Comparison of ENCODE assay signal across 23 cellular contexts in the genomic region with DNA sequence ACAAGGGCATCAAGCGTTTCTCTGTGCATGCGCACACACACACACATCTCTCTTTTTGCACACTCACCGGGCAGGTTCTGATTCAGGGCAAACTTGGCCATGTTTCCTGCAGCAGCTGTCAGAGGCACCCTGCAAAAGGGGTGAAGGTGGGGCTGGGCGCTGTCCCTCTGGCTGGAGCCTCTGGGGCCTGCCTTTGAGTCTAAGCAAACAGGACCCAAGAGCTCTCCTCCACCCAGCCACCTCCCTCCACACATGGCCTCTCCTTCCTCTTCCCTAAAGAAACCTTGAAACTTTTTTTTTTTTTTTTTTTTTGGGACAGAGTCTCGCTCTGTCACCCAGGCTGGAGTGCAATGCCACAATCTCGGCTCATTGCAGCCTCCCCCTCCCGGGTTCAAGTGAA. TPM values are rescaled to one million over a fixed set of nuclear protein-coding genes. Genes with fewer than 3 reads are reported as not detected.
DNase-seq lines count a peak whose midpoint lies in the region; ATAC-seq and TF ChIP-seq lines count a peak whose summit lies in the region.
"Had no signal": no experiment of that assay in that cellular context is flagged by ENCODE, and none has a peak within 500 bp of the region (broad histone marks: within the 10 kb centered on the region; RNA-seq: fewer than 3 reads in every experiment).

No MANE protein-coding gene starts in this region.

- TF ChIP-seq EP300 in sigmoid colon (IDR thresholded peaks at IDR 0.05), result no peak

- H3K4me3 Mint-ChIP-seq in stimulated activated naive B cell treated with anti-CD40 and anti-IgM and Interleukin-4, amounts not matched to agents 10 μg/mL and 1 μg/mL and 100 μg/mL, for 72 hours, result no peak overlapping the region

- no peaks in the 10 kb centered on the region for H3K9me3 Mint-ChIP-seq in stimulated activated naive B cell treated with anti-CD40 and anti-IgM and Interleukin-4, amounts not matched to agents 10 μg/mL and 1 μg/mL and 100 μg/mL, for 72 hours
- H3K9me3 Mint-ChIP-seq: CD8-positive, alpha-beta memory T cell had no signal

- WGBS in sigmoid colon, 2 donors, result 30 to 70% methylated on average over 7 of the region's 7 CpGs

- peaks cover 0 to 36% (median 8%) of the 10 kb centered on the region in 11 experiments; a peak in 10 of 22 replicates for H4K20me1 ChIP-seq in BLaER1 treated with 17β-estradiol and CSF1 and Interleukin-3, amounts not matched to agents 10 nM and 100 nM

- intact Hi-C loops in mucosa of descending colon (cut with DNase I, micrococcal nuclease) (no loop called here), sigmoid colon (cut with DNase I) (no loop called here)

- H3K4me1 ChIP-seq in BLaER1 treated with 17β-estradiol and CSF1 and Interleukin-3, amounts not matched to agents 10 nM and 100 nM, result peaks cover 33 to 68% (median 58%) of the 10 kb centered on the region in 10 experiments
- H3K4me1 ChIP-seq in NT2/D1 (ENCODE audit: insufficient read depth, insufficient read length) (peaks cover 18% of the 10 kb centered on the region), mucosa of descending colon (ENCODE audit: low read depth) (peaks cover 11% of the 10 kb centered on the region), sigmoid colon (peaks cover 0 to 29% (median 23%) of the 10 kb centered on the region in 4 donors)

- no peak for DNase-seq in NT2/D1 (ENCODE audit: low read depth, low spot score)
- peak in 1 of 3 donors; percentile 54 for DNase-seq in mucosa of descending colon
- DNase-seq in stimulated activated naive B cell treated with anti-CD40 and anti-IgM and Interleukin-4, amounts not matched to agents 10 μg/mL and 1 μg/mL and 100 μg/mL, for 72 hours, result no peak
- no peak for DNase-seq in NCI-H510A treated with DMSO at 0.1 percent for 48 hours (lab: John Stamatoyannopoulos, UW)
- no peak for DNase-seq in stimulated activated naive CD8-positive, alpha-beta T cell treated with anti-CD3 and anti-CD28 coated beads, Interleukin-15, Interleukin-2, amounts not matched to agents 100 U/mL and 50 U/mL, for 24 hours
- DNase-seq in sigmoid colon, result no peak
- DNase-seq: CD8-positive, alpha-beta memory T cell; DMS 273 treated with DMSO at 0.1 percent for 48 hours; DND-41; KBM-7; MV-4-11; NCI-H1105 treated with DMSO at 0.1 percent for 48 hours; NCI-H146; NCI-H1930; NCI-H2107; NCI-H446; NCI-H82; NK-92 treated with Interleukin-12 subunit alpha and Interleukin-12 subunit beta, amount 100 ng/mL, for 24 hours had no signal

- H3K4me2 ChIP-seq in BLaER1 treated with 17β-estradiol and CSF1 and Interleukin-3, amounts not matched to agents 10 nM and 100 nM, result peak overlapping the region in 10 of 11 experiments; percentile 4 to 99 (median 94); a peak in 16 of 22 replicates
- H3K4me2 ChIP-seq: PC-9 had no signal

- no peaks in the 10 kb centered on the region for H3K9me3 ChIP-seq in BLaER1 treated with 17β-estradiol and CSF1 and Interleukin-3, amounts not matched to agents 10 nM and 100 nM (replicated peaks in 1 of 11)
- H3K9me3 ChIP-seq in NT2/D1 (ENCODE audit: insufficient read depth, low read length), result no peaks in the 10 kb centered on the region
- no peaks in the 10 kb centered on the region for H3K9me3 ChIP-seq in mucosa of descending colon
- no peaks in the 10 kb centered on the region for H3K9me3 ChIP-seq in sigmoid colon

- TF ChIP-seq CTCF in mucosa of descending colon (IDR thresholded peaks at IDR 0.05), result no peak
- no peak for TF ChIP-seq CTCF in sigmoid colon (IDR thresholded peaks at IDR 0.05)

- no peaks in the 10 kb centered on the region for H3K36me3 ChIP-seq in BLaER1 treated with 17β-estradiol and CSF1 and Interleukin-3, amounts not matched to agents 10 nM and 100 nM
- no peaks in the 10 kb centered on the region for H3K36me3 ChIP-seq in NT2/D1 (ENCODE audit: insufficient read depth, insufficient read length, low read length)
- H3K36me3 ChIP-seq in mucosa of descending colon (ENCODE audit: low read depth), result no peaks in the 10 kb centered on the region
- no peaks in the 10 kb centered on the region for H3K36me3 ChIP-seq in sigmoid colon
- H3K36me3 ChIP-seq: SJSA1 had no signal

- TF ChIP-seq POLR2A in sigmoid colon (IDR thresholded peaks at IDR 0.05), result no peak

- ATAC-seq in mucosa of descending colon, result peak; percentile 7
- no peak for ATAC-seq in stimulated activated naive B cell treated with anti-CD40 and anti-IgM and Interleukin-4, amounts not matched to agents 10 μg/mL and 1 μg/mL and 100 μg/mL, for 72 hours (replicated peaks)
- ATAC-seq in stimulated activated naive CD8-positive, alpha-beta T cell treated with anti-CD3 and anti-CD28 coated beads, Interleukin-15, Interleukin-2, amounts not matched to agents 100 U/mL and 50 U/mL, for 24 hours, result no peak
- ATAC-seq: Right ventricle myocardium inferior had no signal

- peaks cover 16 to 26% of the 10 kb centered on the region in 2 donors for H3K4me1 Mint-ChIP-seq in stimulated activated naive B cell treated with anti-CD40 and anti-IgM and Interleukin-4, amounts not matched to agents 10 μg/mL and 1 μg/mL and 100 μg/mL, for 72 hours

- no peak overlapping the region for H3K27ac ChIP-seq in BLaER1 treated with 17β-estradiol and CSF1 and Interleukin-3, amounts not matched to agents 10 nM and 100 nM
- H3K27ac ChIP-seq in sigmoid colon, result no peak overlapping the region
- H3K27ac ChIP-seq: PC-9, SJSA1 had no signal

- H3K27me3 Mint-ChIP-seq in stimulated activated naive B cell treated with anti-CD40 and anti-IgM and Interleukin-4, amounts not matched to agents 10 μg/mL and 1 μg/mL and 100 μg/mL, for 72 hours, result peaks cover 30 to 75% of the 10 kb centered on the region in 2 donors

- H3K9ac ChIP-seq in BLaER1 treated with 17β-estradiol and CSF1 and Interleukin-3, amounts not matched to agents 10 nM and 100 nM, result no peak overlapping the region
- peak overlapping the region; percentile 9 for H3K9ac ChIP-seq in NT2/D1 (ENCODE audit: insufficient read length, low read depth)

- H3K27ac Mint-ChIP-seq in stimulated activated naive B cell treated with anti-CD40 and anti-IgM and Interleukin-4, amounts not matched to agents 10 μg/mL and 1 μg/mL and 100 μg/mL, for 72 hours, result peak overlapping the region; percentile 25

- H3K27me3 ChIP-seq in BLaER1 treated with 17β-estradiol and CSF1 and Interleukin-3, amounts not matched to agents 10 nM and 100 nM, result peaks cover 31 to 64% (median 39%) of the 10 kb centered on the region in 11 experiments
- H3K27me3 ChIP-seq in NT2/D1 (ENCODE audit: insufficient read depth, insufficient read length), result peaks cover 48% of the 10 kb centered on the region
- H3K27me3 ChIP-seq in sigmoid colon, result peaks cover 30 to 68% (median 57%) of the 10 kb centered on the region in 3 donors

- H3K4me3 ChIP-seq in BLaER1 treated with 17β-estradiol and CSF1 and Interleukin-3, amounts not matched to agents 10 nM and 100 nM, result no peak overlapping the region
- H3K4me3 ChIP-seq in NT2/D1 (ENCODE audit: insufficient read length, low read depth) (no peak overlapping the region), mucosa of descending colon (no peak overlapping the region), sigmoid colon (no peak overlapping the region)
- H3K4me3 ChIP-seq: PC-9, SJSA1 had no signal

- H3K36me3 Mint-ChIP-seq in stimulated activated naive B cell treated with anti-CD40 and anti-IgM and Interleukin-4, amounts not matched to agents 10 μg/mL and 1 μg/mL and 100 μg/mL, for 72 hours, result no peaks in the 10 kb centered on the region
- H3K36me3 Mint-ChIP-seq: CD14-positive monocyte had no signal

RNA-seq across cellular contexts. Expression of gene KANK3, which starts 5.3 kb away (rescaled TPM):
- 10 to 100 TPM in 1 of 3 donors, 1 to 10 TPM in 2; 2.0 to 10.1 (median 3.3) TPM for total RNA-seq in mucosa of descending colon
- 1 to 10 TPM; 6.5 to 8.9 (median 8.4) TPM for total RNA-seq in sigmoid colon
- polyA plus RNA-seq in sigmoid colon, result 1 to 10 TPM in 2 of 3 donors, under 1 TPM in 1; 0.92 to 4.9 (median 3.6) TPM
- total RNA-seq: SJSA1 had no signal
- polyA plus RNA-seq: CD14-positive monocyte had no signal

RNA-seq across cellular contexts. Expression of gene RPS28, which starts 16.4 kb away (rescaled TPM):
- total RNA-seq in mucosa of descending colon, result 1,000 to 10,000 TPM; 1,101 to 1,558 (median 1,449) TPM
- 100 to 1,000 TPM; 244 to 601 (median 414) TPM for total RNA-seq in sigmoid colon
- 100 to 1,000 TPM; 574 to 938 (median 657) TPM for polyA plus RNA-seq in sigmoid colon

RNA-seq across cellular contexts. Expression of gene NDUFA7, which starts 16.6 kb away (rescaled TPM):
- total RNA-seq in mucosa of descending colon (10 to 100 TPM; 35.3 to 65.9 (median 35.5) TPM), sigmoid colon (10 to 100 TPM; 21.0 to 35.5 (median 27.5) TPM)
- 100 to 1,000 TPM; 115 to 146 (median 130) TPM for polyA plus RNA-seq in sigmoid colon

RNA-seq across cellular contexts. Expression of gene ANGPTL4, which starts 26.2 kb away (rescaled TPM):
- 1 to 10 TPM; 2.8 to 9.5 (median 2.9) TPM for total RNA-seq in mucosa of descending colon
- total RNA-seq in sigmoid colon, result 10 to 100 TPM in 3 of 4 donors, 1 to 10 TPM in 1; 7.1 to 31.6 (median 24.0) TPM
- polyA plus RNA-seq in sigmoid colon, result 10 to 100 TPM in 1 of 3 donors, 1 to 10 TPM in 2; 2.3 to 10.3 (median 2.4) TPM
- total RNA-seq: CD8-positive, alpha-beta memory T cell; PC-9 had no signal
- polyA plus RNA-seq: CD14-positive monocyte had no signal

RNA-seq across cellular contexts. Expression of gene CD320, which starts 29.6 kb away (rescaled TPM):
- total RNA-seq in mucosa of descending colon (10 to 100 TPM; 33.2 to 45.8 (median 41.7) TPM), sigmoid colon (10 to 100 TPM; 22.5 to 39.6 (median 28.7) TPM)
- 10 to 100 TPM; 10.2 to 72.6 (median 12.0) TPM for polyA plus RNA-seq in sigmoid colon
